In genomic region chr16:30030841-30031413, GRCh38 we compare ENCODE assay signal across 2 cellular contexts.
TF ChIP-seq lines count a peak whose summit lies in the region.

Gene TLCD3B (minus strand): TSS chr16:30031271. CDS start chr16:30030527, 744 bp downstream.

TF ChIP-seq in A549, 52 proteins besides CTCF, POLR2A, EP300 and RAD21 (continued from another document):
- TF ChIP-seq, protein P1, sequence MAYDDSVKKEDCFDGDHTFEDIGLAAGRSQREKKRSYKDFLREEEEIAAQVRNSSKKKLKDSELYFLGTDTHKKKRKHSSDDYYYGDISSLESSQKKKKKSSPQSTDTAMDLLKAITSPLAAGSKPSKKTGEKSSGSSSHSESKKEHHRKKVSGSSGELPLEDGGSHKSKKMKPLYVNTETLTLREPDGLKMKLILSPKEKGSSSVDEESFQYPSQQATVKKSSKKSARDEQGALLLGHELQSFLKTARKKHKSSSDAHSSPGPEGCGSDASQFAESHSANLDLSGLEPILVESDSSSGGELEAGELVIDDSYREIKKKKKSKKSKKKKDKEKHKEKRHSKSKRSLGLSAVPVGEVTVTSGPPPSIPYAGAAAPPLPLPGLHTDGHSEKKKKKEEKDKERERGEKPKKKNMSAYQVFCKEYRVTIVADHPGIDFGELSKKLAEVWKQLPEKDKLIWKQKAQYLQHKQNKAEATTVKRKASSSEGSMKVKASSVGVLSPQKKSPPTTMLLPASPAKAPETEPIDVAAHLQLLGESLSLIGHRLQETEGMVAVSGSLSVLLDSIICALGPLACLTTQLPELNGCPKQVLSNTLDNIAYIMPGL (CRISPR knock-in tag; IDR thresholded peaks at IDR 0.05; ENCODE audit: borderline replicate concordance), result no peak
- TF ChIP-seq HOXA7 (CRISPR knock-in tag; IDR thresholded peaks at IDR 0.05) (no peak), MAX (IDR thresholded peaks at IDR 0.05) (no peak), POLR2AphosphoS2 (conservative IDR thresholded peaks at IDR 0.05; ENCODE audit: low read length) (no peak), SREBF2 (IDR thresholded peaks at IDR 0.05) (no peak), MAFK (IDR thresholded peaks at IDR 0.05; ENCODE audit: partially characterized antibody) (no peak), HDAC2 (IDR thresholded peaks at IDR 0.05) (no peak), RFX5 (IDR thresholded peaks at IDR 0.05) (no peak), HEYL (CRISPR knock-in tag; IDR thresholded peaks at IDR 0.05) (no peak), RARB (CRISPR knock-in tag; IDR thresholded peaks at IDR 0.05) (no peak), CBX8 (IDR thresholded peaks at IDR 0.05) (no peak), ESRRA (IDR thresholded peaks at IDR 0.05; ENCODE audit: borderline replicate concordance, low read length) (no peak), ZC3H11A (IDR thresholded peaks at IDR 0.05) (no peak), FOSL2 (IDR thresholded peaks at IDR 0.05) (no peak), FOSL2 (CRISPR knock-in tag; IDR thresholded peaks at IDR 0.05) (no peak), KDM5A (IDR thresholded peaks at IDR 0.05) (no peak), EHMT2 (IDR thresholded peaks at IDR 0.05; ENCODE audit: low read depth) (no peak), JUN (IDR thresholded peaks at IDR 0.05) (no peak), USF2 (IDR thresholded peaks at IDR 0.05) (no peak), ZSCAN20 (CRISPR knock-in tag; IDR thresholded peaks at IDR 0.05) (no peak)

TF ChIP-seq in GM23338, 12 proteins besides CTCF, POLR2A, EP300 and RAD21 (continued from another document):
- TF ChIP-seq REST (IDR thresholded peaks at IDR 0.05; ENCODE audit: unreplicated experiment), result no peak
